In the genomic region with DNA sequence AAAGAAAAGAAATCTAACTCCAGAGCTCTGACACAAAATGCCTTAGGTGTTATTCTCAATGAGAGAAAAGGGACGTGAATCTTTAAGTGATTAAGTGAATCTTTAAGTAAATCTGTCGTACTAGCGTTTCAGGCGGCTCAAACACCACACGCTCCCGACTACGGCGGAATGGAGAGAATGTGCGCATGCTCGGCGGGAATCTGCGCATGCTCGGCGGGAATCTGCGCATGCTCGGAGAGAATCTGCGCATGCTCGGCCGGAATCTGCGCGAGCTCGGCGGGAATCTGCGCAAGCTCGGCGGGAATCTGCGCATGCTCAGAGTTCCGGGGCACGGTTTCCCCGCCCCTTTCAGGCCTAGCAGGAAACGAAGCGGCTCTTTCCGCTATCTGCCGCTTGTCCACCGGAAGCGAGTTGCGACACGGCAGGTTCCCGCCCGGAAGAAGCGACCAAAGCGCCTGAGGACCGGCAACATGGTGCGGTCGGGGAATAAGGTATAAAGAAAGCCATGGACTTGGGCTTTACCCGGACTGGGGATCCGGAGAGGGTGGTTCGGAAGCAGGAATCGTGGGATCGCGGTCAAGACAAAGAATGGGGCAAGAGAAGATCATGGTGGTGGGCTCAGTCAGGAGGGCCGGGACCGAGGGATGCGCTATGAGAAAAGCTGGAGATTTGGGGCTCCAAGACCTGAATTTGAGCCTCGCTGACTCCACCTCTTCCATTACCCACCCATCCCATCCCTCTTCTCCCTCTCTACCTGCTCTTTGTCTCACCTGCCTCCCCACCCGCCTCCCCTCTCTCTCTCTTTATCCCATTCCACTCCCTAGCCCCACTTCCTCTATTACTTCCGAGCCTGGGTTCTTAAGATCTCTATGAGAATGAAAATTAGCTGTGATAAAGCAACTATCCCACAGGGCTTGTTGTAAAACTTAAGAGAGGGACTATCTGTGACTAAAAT, we compare ENCODE assay signal across 8 cellular contexts. TPM values are rescaled to one million over a fixed set of nuclear protein-coding genes. Genes with fewer than 3 reads are reported as not detected.
A peak's percentile ranks its signal among the peaks of the same experiment; 100 is the strongest.
DNase-seq lines count a peak whose midpoint lies in the region; ATAC-seq, FAIRE-seq and TF ChIP-seq lines count a peak whose summit lies in the region.

Gene XRCC5 (plus strand): TSS at position 382 of the 955 bp plus-strand sequence. CDS start 89 bp downstream, at position 471.

- TF ChIP-seq CTCF in D721Med (IDR thresholded peaks at IDR 0.05; ENCODE audit: insufficient read depth, missing control alignments), result no peak
- TF ChIP-seq CTCF in endothelial cell (IDR thresholded peaks at IDR 0.05; ENCODE audit: unreplicated experiment), result no peak
- no peak for TF ChIP-seq CTCF in mesothelial cell of epicardium (IDR thresholded peaks at IDR 0.05; ENCODE audit: unreplicated experiment)

- peaks cover 8% of the 10 kb centered on the region for H3K36me3 Mint-ChIP-seq in IgD-negative memory B cell
- H3K36me3 Mint-ChIP-seq in endothelial cell (ENCODE audit: low read depth, unreplicated experiment), result peaks cover 43% of the 10 kb centered on the region
- H3K36me3 Mint-ChIP-seq in mesothelial cell of epicardium, result peaks cover 17% of the 10 kb centered on the region

- peak; percentile 49 for ATAC-seq in GM21529 (IDR thresholded peaks at IDR 0.05; ENCODE audit: unreplicated experiment)

- peak; percentile 70 for FAIRE-seq in D721Med (lab: Jason Lieb, UNC)

- H3K9me3 Mint-ChIP-seq in IgD-negative memory B cell (no peaks in the 10 kb centered on the region), endothelial cell (ENCODE audit: unreplicated experiment) (no peaks in the 10 kb centered on the region), mesothelial cell of epicardium (no peaks in the 10 kb centered on the region)

- DNase-seq in D721Med (ENCODE audit: insufficient read length, low spot score) (peak; percentile 44), OCI-M1 (lab: John Stamatoyannopoulos, UW) (peak; percentile 98), activated T-cell treated with anti-CD3 and anti-CD28 coated beads for 1 hour (ENCODE audit: low read depth) (peak; percentile 95), endothelial cell (ENCODE audit: low spot score) (peak; percentile 96), mesothelial cell of epicardium (ENCODE audit: low spot score in 2 of 2, unreplicated experiment in 2 of 2) (peak; percentile 91 to 99)
- peak; percentile 93 to 96 for DNase-seq in stimulated activated CD8-positive, alpha-beta memory T cell treated with anti-CD3 and anti-CD28 coated beads, Interleukin-15, amount 100 ng/mL, for 4 hours (ENCODE audit: low read depth in 2 of 2)

- H3K4me1 Mint-ChIP-seq in IgD-negative memory B cell (peaks cover 28 to 42% (median 30%) of the 10 kb centered on the region in 3 donors), endothelial cell (ENCODE audit: unreplicated experiment) (peaks cover 34% of the 10 kb centered on the region), mesothelial cell of epicardium (peaks cover 38% of the 10 kb centered on the region)

- H3K27ac Mint-ChIP-seq in IgD-negative memory B cell (peak within 1 kb of the TSS; percentile 99 to 100 (median 100)), endothelial cell (ENCODE audit: unreplicated experiment) (peak within 1 kb of the TSS; percentile 100), mesothelial cell of epicardium (peak within 1 kb of the TSS; percentile 100)

- H3K4me3 Mint-ChIP-seq in IgD-negative memory B cell (peak within 1 kb of the TSS; percentile 99 to 100 (median 100)), endothelial cell (ENCODE audit: unreplicated experiment) (peak within 1 kb of the TSS; percentile 100), mesothelial cell of epicardium (peak within 1 kb of the TSS; percentile 100)

- H3K27me3 Mint-ChIP-seq in IgD-negative memory B cell (no peaks in the 10 kb centered on the region), endothelial cell (ENCODE audit: unreplicated experiment) (peaks cover 7% of the 10 kb centered on the region), mesothelial cell of epicardium (ENCODE audit: low read depth) (no peaks in the 10 kb centered on the region)

RNA-seq across cellular contexts. Expression of gene XRCC5, which starts in this region (rescaled TPM):
- 234 TPM for polyA plus RNA-seq in IgD-negative memory B cell
- total RNA-seq in endothelial cell (ENCODE audit: unreplicated experiment), result 365 TPM
- 291 to 294 TPM (median 291 TPM) in 3 replicates for total RNA-seq in mesothelial cell of epicardium

Comparison
In these comparisons a context has a peak if more than half of its experiments do, and no peak if none do; other contexts are left out.
1. Peak in every context shown above with its lines: DNase-seq and ATAC-seq.
2. DNase-seq: peak in every context shown above with its lines; median percentile 98 in OCI-M1; 96 in endothelial cell; 95 in activated T-cell treated with anti-CD3 and anti-CD28 coated beads for 1 hour; 95 in mesothelial cell of epicardium; 94 in stimulated activated CD8-positive, alpha-beta memory T cell treated with anti-CD3 and anti-CD28 coated beads, Interleukin-15, amount 100 ng/mL, for 4 hours; 44 in D721Med.